ENCODE assay signal across 8 cellular contexts in genomic region chr12:68237068-68237467, GRCh38. TPM values are rescaled to one million over a fixed set of nuclear protein-coding genes. Genes with fewer than 3 reads are reported as not detected.
A peak's percentile ranks its signal among the peaks of the same experiment; 100 is the strongest.
DNase-seq lines count a peak whose midpoint lies in the region; ATAC-seq, FAIRE-seq and TF ChIP-seq lines count a peak whose summit lies in the region.

No MANE protein-coding gene starts in this region.

- H4K20me1 ChIP-seq in GM23248 (ENCODE audit: insufficient read depth): no peaks in the 10 kb centered on the region

- H3K27me3 Mint-ChIP-seq in activated B cell treated with CpG ODN at 0.5 μM for 24 hours: no peaks in the 10 kb centered on the region

- in situ Hi-C loops in GM23248 (cut with MboI): no loop called here

- FAIRE-seq in urothelium cell line (lab: Jason Lieb, UNC): no peak

- H3K4me3 ChIP-seq in ACC112 (ENCODE audit: low read depth, low read length): peak overlapping the region; percentile 72
- 0 out of 2 replicates have a peak overlapping the region, but pooled peaks have one; percentile 5 for H3K4me3 ChIP-seq in GM23248
- peak overlapping the region; percentile 48 for H3K4me3 ChIP-seq in lower lobe of right lung

- ATAC-seq in activated B cell treated with CpG ODN at 0.5 μM for 24 hours (ENCODE audit: low read depth): no peak
- no peak for ATAC-seq in lower lobe of right lung
- no peak for ATAC-seq in HG02840 (IDR thresholded peaks at IDR 0.05; ENCODE audit: low FRiP score, unreplicated experiment)
- ATAC-seq in HG02973 (IDR thresholded peaks at IDR 0.05; ENCODE audit: unreplicated experiment): no peak

- WGBS in GM23248 (ENCODE audit: low coverage in 1 of 2, low lambda C conversion rate in 2 of 2, missing lambda C conversion rate in 2 of 2), 2 experiments: 80 to 91% methylated on average over 2 of the region's 2 CpGs

- CTCF ChIA-PET in activated B cell treated with CpG ODN at 0.5 μM for 24 hours (lab: Charles Lee): interaction anchor here (0.8 to 2.5 kb wide), 3 partner anchors 12 to 84 kb away, joined by 3 to 11 read pairs (median 5); partner anchors contain the start of gene IL26

- peaks cover 44% of the 10 kb centered on the region for H3K4me1 ChIP-seq in ACC112 (ENCODE audit: control insufficient read depth, insufficient read depth, low read length, unreplicated experiment)
- H3K4me1 ChIP-seq in GM23248 (ENCODE audit: insufficient read depth): peaks cover 36% of the 10 kb centered on the region
- peaks cover 25% of the 10 kb centered on the region for H3K4me1 ChIP-seq in lower lobe of right lung

- peak overlapping the region; percentile 88 for H3K4me3 Mint-ChIP-seq in activated B cell treated with CpG ODN at 0.5 μM for 24 hours

- H3K9me3 Mint-ChIP-seq in activated B cell treated with CpG ODN at 0.5 μM for 24 hours: no peaks in the 10 kb centered on the region

- H3K9ac ChIP-seq in GM23248: 0 out of 2 replicates have a peak overlapping the region, but pooled peaks have one; percentile 15

- peak overlapping the region; percentile 92 for H3K27ac Mint-ChIP-seq in activated B cell treated with CpG ODN at 0.5 μM for 24 hours

- H3K36me3 Mint-ChIP-seq in activated B cell treated with CpG ODN at 0.5 μM for 24 hours (ENCODE audit: low read depth): no peaks in the 10 kb centered on the region

- peaks cover 32% of the 10 kb centered on the region for H3K4me1 Mint-ChIP-seq in activated B cell treated with CpG ODN at 0.5 μM for 24 hours

- H2AFZ ChIP-seq in ACC112 (ENCODE audit: low read length, unreplicated experiment) (peak overlapping the region; percentile 100), GM23248 (peak overlapping the region; percentile 21; the same call in 1 of the 2 replicates)

- peaks cover 33% of the 10 kb centered on the region for H3F3A ChIP-seq in GM23248 (ENCODE audit: insufficient read depth)

- no peaks in the 10 kb centered on the region for H3K9me3 ChIP-seq in GM23248 (ENCODE audit: low read depth)
- H3K9me3 ChIP-seq in lower lobe of right lung: no peaks in the 10 kb centered on the region

- H3K27me3 ChIP-seq in ACC112 (ENCODE audit: insufficient read depth, low read length) (no peaks in the 10 kb centered on the region), GM23248 (replicated peaks; ENCODE audit: insufficient read depth) (no peaks in the 10 kb centered on the region), lower lobe of right lung (ENCODE audit: low read depth) (no peaks in the 10 kb centered on the region)

- H3K36me3 ChIP-seq in ACC112 (ENCODE audit: insufficient read depth, low read length): no peaks in the 10 kb centered on the region
- no peaks in the 10 kb centered on the region for H3K36me3 ChIP-seq in GM23248 (ENCODE audit: low read depth)
- H3K36me3 ChIP-seq in lower lobe of right lung: no peaks in the 10 kb centered on the region

- TF ChIP-seq CTCF in activated B cell treated with CpG ODN at 0.5 μM for 24 hours (IDR thresholded peaks at IDR 0.05) (no peak), lower lobe of right lung (IDR thresholded peaks at IDR 0.05) (no peak)

- POLR2A ChIA-PET in activated B cell treated with CpG ODN at 0.5 μM for 24 hours (lab: Charles Lee): no interaction called here

- H3K79me2 ChIP-seq in ACC112 (ENCODE audit: control insufficient read depth, insufficient read depth, low read length, unreplicated experiment): no peaks in the 10 kb centered on the region
- no peaks in the 10 kb centered on the region for H3K79me2 ChIP-seq in GM23248 (ENCODE audit: insufficient read depth)

- peak overlapping the region; percentile 45 for H3K4me2 ChIP-seq in GM23248 (ENCODE audit: unreplicated experiment)

- peak; percentile 38 for DNase-seq in GM23248
- no peak for DNase-seq in activated B cell treated with CpG ODN at 0.5 μM for 24 hours
- no peak for DNase-seq in lower lobe of right lung
- no peak for DNase-seq in NCI-H526 treated with DMSO at 0.1 percent for 48 hours (lab: John Stamatoyannopoulos, UW)
- no peak for DNase-seq in urothelium cell line (ENCODE audit: low spot score)

- H3K9me2 ChIP-seq in GM23248 (ENCODE audit: insufficient read depth): no peaks in the 10 kb centered on the region

- intact Hi-C loops in activated B cell treated with CpG ODN at 0.5 μM for 24 hours (cut with micrococcal nuclease) (loop anchor here (5.0 kb wide), 2 partner anchors 450 to 510 kb away; partner anchors contain the start of genes NUP107 and SLC35E3), lower lobe of right lung (cut with DNase I) (no loop called here)

- H3K27ac ChIP-seq in ACC112 (ENCODE audit: low read depth, low read length): no peak overlapping the region
- peak overlapping the region; percentile 39; the same call in 1 of the 2 replicates for H3K27ac ChIP-seq in GM23248
- H3K27ac ChIP-seq in lower lobe of right lung: peak overlapping the region; percentile 37

RNA-seq across cellular contexts. Expression of gene IL26, which starts 11.5 kb away (rescaled TPM):
- total RNA-seq in GM23248 (2014; rRNA removed; shearing (Covaris generic)): not detected in 2 replicates
- not detected in 2 replicates for polyA plus RNA-seq in GM23248 (2016; fragmentation: Nextera tagmentation; extraction: Ambion mirVana)
- total RNA-seq in activated B cell treated with CpG ODN at 0.5 μM for 24 hours (not detected in 2 replicates), lower lobe of right lung (not detected)

RNA-seq across cellular contexts. Expression of gene IL22, which starts 16.3 kb away (rescaled TPM):
- total RNA-seq in GM23248 (2014; rRNA removed; shearing (Covaris generic)): not detected in 2 replicates
- not detected in 2 replicates for polyA plus RNA-seq in GM23248 (2016; fragmentation: Nextera tagmentation; extraction: Ambion mirVana)
- total RNA-seq in activated B cell treated with CpG ODN at 0.5 μM for 24 hours (not detected in 2 replicates), lower lobe of right lung (not detected)

Comparison
In these comparisons a context has a peak if more than half of its experiments do, and no peak if none do; other contexts are left out.
1. H3K4me3 ChIP-seq: peak in every context shown above with its lines; median percentile 72 in ACC112; 48 in lower lobe of right lung; 5 in GM23248.